ENCODE assay signal across 12 cellular contexts in genomic region chr15:40991355-40991754, GRCh38.
"Had no signal": no experiment of that assay in that cellular context is flagged by ENCODE, and none has a peak within 500 bp of the region (broad histone marks: within the 10 kb centered on the region; RNA-seq: fewer than 3 reads in every experiment).

No MANE protein-coding gene starts in this region.

- FAIRE-seq: colon, keratinocyte, TTC549 had no signal

- H3K27me3 Mint-ChIP-seq: activated CD4-positive, alpha-beta memory T cell treated with anti-CD3 and anti-CD28 coated beads, Interleukin-2, amount 10 ng/mL, durations not matched to agents 7 days and 5 days had no signal

- ATAC-seq: gastrocnemius medialis had no signal

- H3K4me3 Mint-ChIP-seq: activated CD4-positive, alpha-beta memory T cell treated with anti-CD3 and anti-CD28 coated beads, Interleukin-2, amount 10 ng/mL, durations not matched to agents 7 days and 5 days; neural crest cell had no signal

- H3K4me1 ChIP-seq: gastrocnemius medialis, left ventricle myocardium inferior had no signal

- H3K9me3 Mint-ChIP-seq: activated CD4-positive, alpha-beta memory T cell treated with anti-CD3 and anti-CD28 coated beads, Interleukin-2, amount 10 ng/mL, durations not matched to agents 7 days and 5 days; neural crest cell had no signal

- H3K4me1 Mint-ChIP-seq: neural crest cell had no signal

- DNase-seq: activated CD4-positive, alpha-beta memory T cell treated with anti-CD3 and anti-CD28 coated beads, Interleukin-2, amount 10 ng/mL, durations not matched to agents 7 days and 5 days; activated CD8-positive, alpha-beta memory T cell treated with anti-CD3 and anti-CD28 coated beads, Interleukin-2, amount 50 U/mL, for 48 hours; activated effector memory CD4-positive, alpha-beta T cell treated with anti-CD3 and anti-CD28 coated beads, Interleukin-2, amount 50 U/mL, for 16 hours; gastrocnemius medialis; left ventricle myocardium inferior; ovary; T-helper 2 cell had no signal

- H3K27ac Mint-ChIP-seq: activated CD4-positive, alpha-beta memory T cell treated with anti-CD3 and anti-CD28 coated beads, Interleukin-2, amount 10 ng/mL, durations not matched to agents 7 days and 5 days had no signal

- H3K9me3 ChIP-seq: ascending aorta, gastrocnemius medialis, left ventricle myocardium inferior, ovary had no signal

- H3K27me3 ChIP-seq: ascending aorta, gastrocnemius medialis, ovary had no signal

- H3K27ac ChIP-seq: gastrocnemius medialis, left ventricle myocardium inferior, ovary had no signal
